ENCODE assay signal across 7 cellular contexts in the genomic region with DNA sequence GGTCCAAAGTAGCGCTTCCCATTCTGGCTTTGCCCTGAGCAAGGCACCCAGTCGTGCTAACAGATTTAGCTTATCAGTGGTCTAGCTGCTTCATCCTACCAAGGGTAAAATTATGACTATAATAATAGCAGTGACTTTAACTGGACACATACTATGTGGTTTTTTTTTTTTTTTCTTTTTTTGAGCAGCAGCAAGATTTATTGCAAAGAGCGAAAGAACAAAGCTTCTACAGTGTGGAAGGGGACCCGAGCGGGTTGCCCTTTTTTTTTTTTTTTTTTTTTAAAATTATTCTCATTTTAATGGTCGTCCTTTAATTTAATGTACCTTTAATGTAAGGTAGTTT. TPM values are rescaled to one million over a fixed set of nuclear protein-coding genes. Genes with fewer than 3 reads are reported as not detected.
DNase-seq lines count a peak whose midpoint lies in the region; ATAC-seq and TF ChIP-seq lines count a peak whose summit lies in the region.

No MANE protein-coding gene starts in this region.

- ATAC-seq in GM21717 (IDR thresholded peaks at IDR 0.05; ENCODE audit: unreplicated experiment) (no peak), HG03108 (IDR thresholded peaks at IDR 0.05; ENCODE audit: unreplicated experiment) (no peak)

- peak overlapping the region; percentile 99 for H3K4me3 Mint-ChIP-seq in activated CD4-positive, alpha-beta memory T cell treated with anti-CD3 and anti-CD28 coated beads for 36 hours

- TF ChIP-seq POLR2A in spleen (IDR thresholded peaks at IDR 0.05): no peak

- CTCF ChIA-PET in HEK293 (lab: Yijun Ruan, JAX): interaction anchor here (0.6 to 1.1 kb wide), 4 partner anchors 13 to 156 kb away, joined by 3 read pairs; no protein-coding TSS in a partner anchor
- CTCF ChIA-PET in activated CD4-positive, alpha-beta memory T cell treated with anti-CD3 and anti-CD28 coated beads for 36 hours (lab: Charles Lee): interaction anchor here (0.6 to 2.0 kb wide), 4 partner anchors 17 to 134 kb away, joined by 3 to 14 read pairs (median 6); a partner anchor contains a TSS

- H3K4me1 Mint-ChIP-seq in activated CD4-positive, alpha-beta memory T cell treated with anti-CD3 and anti-CD28 coated beads for 36 hours (ENCODE audit: low read depth): peaks cover 38% of the 10 kb centered on the region

- H3K4me3 ChIP-seq in HEK293 (ENCODE audit: low read depth, low read length) (peak overlapping the region; percentile 85), iPS DF 6.9 (ENCODE audit: low read length) (peak overlapping the region; percentile 89), spleen (peak overlapping the region; percentile 63 to 82 (median 74))

- H3K4me1 ChIP-seq in HEK293 (ENCODE audit: control insufficient read depth, insufficient read depth, low read length): no peaks in the 10 kb centered on the region
- no peaks in the 10 kb centered on the region for H3K4me1 ChIP-seq in iPS DF 6.9 (ENCODE audit: control insufficient read depth, insufficient read depth, low read length)
- H3K4me1 ChIP-seq in spleen: peaks cover 4 to 61% (median 35%) of the 10 kb centered on the region in 6 donors

- peaks cover 28% of the 10 kb centered on the region for H3K36me3 Mint-ChIP-seq in activated CD4-positive, alpha-beta memory T cell treated with anti-CD3 and anti-CD28 coated beads for 36 hours

- no CpG with 5 or more reads among the region's 6 CpGs for WGBS in iPS DF 6.9 (ENCODE audit: insufficient coverage, insufficient read length)
- WGBS in spleen, 5 donors: 5 to 13% (median 11%) methylated on average over 6 of the region's 6 CpGs

- intact Hi-C loops in activated CD4-positive, alpha-beta memory T cell treated with anti-CD3 and anti-CD28 coated beads for 36 hours (cut with micrococcal nuclease): loop anchor here (1.0 to 10.0 kb wide), 9 partner anchors 12 to 1812 kb away; a partner anchor contains a TSS
- intact Hi-C loops in spleen (cut with DNase I; ENCODE audit: low total_unique reads): no loop called here

- POLR2A ChIA-PET in HEK293 (lab: Yijun Ruan, JAX): interaction anchor here (0.6 to 2.1 kb wide), 14 partner anchors 9 to 1858 kb away, joined by 3 to 22 read pairs (median 4); a partner anchor contains a TSS
- POLR2A ChIA-PET in activated CD4-positive, alpha-beta memory T cell treated with anti-CD3 and anti-CD28 coated beads for 36 hours (lab: Charles Lee): interaction anchor here (0.6 to 2.1 kb wide), 13 partner anchors 8 to 1345 kb away, joined by 3 to 14 read pairs (median 4); a partner anchor contains a TSS

- no peak for DNase-seq in activated CD4-positive, alpha-beta memory T cell treated with anti-CD3 and anti-CD28 coated beads for 36 hours
- DNase-seq in iPS DF 6.9 (ENCODE audit: low read depth, low spot score) (no peak), spleen (no peak), SKM-1 treated with dmso at 0.1 percent for 144 hours (lab: John Stamatoyannopoulos, UW; ENCODE audit: unreplicated experiment) (no peak)

- TF ChIP-seq CTCF in HEK293 (tag by site-specific recombination; IDR thresholded peaks at IDR 0.05): no peak
- no peak for TF ChIP-seq CTCF in spleen (IDR thresholded peaks at IDR 0.05 in 8 of 11, conservative IDR thresholded peaks at IDR 0.05 in 3 of 11)

- H3K9me3 ChIP-seq in HEK293 (ENCODE audit: control insufficient read depth, insufficient read depth, low read depth, low read length) (no peaks in the 10 kb centered on the region), iPS DF 6.9 (ENCODE audit: control insufficient read depth, insufficient read depth, low read length) (no peaks in the 10 kb centered on the region), spleen (no peaks in the 10 kb centered on the region)

- H3K36me3 ChIP-seq in HEK293 (ENCODE audit: control insufficient read depth in 2 of 2, insufficient read depth in 1 of 2, low read length in 2 of 2) (peaks cover 8 to 9% of the 10 kb centered on the region in 2 experiments), iPS DF 6.9 (ENCODE audit: control insufficient read depth, insufficient read depth, low read length) (no peaks in the 10 kb centered on the region; the same call in 1 of the 2 replicates), spleen (peaks cover 0 to 23% (median 3%) of the 10 kb centered on the region in 6 donors)

- no peaks in the 10 kb centered on the region for H3K9me3 Mint-ChIP-seq in activated CD4-positive, alpha-beta memory T cell treated with anti-CD3 and anti-CD28 coated beads for 36 hours

- H3K27ac ChIP-seq in HEK293 (ENCODE audit: extremely low read depth, low read depth, low read length): peak overlapping the region; percentile 81
- no peak overlapping the region for H3K27ac ChIP-seq in iPS DF 6.9 (ENCODE audit: low read length)
- H3K27ac ChIP-seq in spleen: peak overlapping the region; percentile 75 to 95 (median 90)

- H3K27me3 ChIP-seq in iPS DF 6.9 (ENCODE audit: control insufficient read depth, insufficient read depth, low read length): no peaks in the 10 kb centered on the region
- no peaks in the 10 kb centered on the region for H3K27me3 ChIP-seq in spleen (replicated peaks in 1 of 7)

- no peaks in the 10 kb centered on the region for H3K27me3 Mint-ChIP-seq in activated CD4-positive, alpha-beta memory T cell treated with anti-CD3 and anti-CD28 coated beads for 36 hours

- H3K27ac Mint-ChIP-seq in activated CD4-positive, alpha-beta memory T cell treated with anti-CD3 and anti-CD28 coated beads for 36 hours: peak overlapping the region; percentile 99

TF ChIP-seq in HEK293, 187 proteins besides CTCF, POLR2A, EP300 and RAD21 (continues in another document):
- TF ChIP-seq, protein P1, sequence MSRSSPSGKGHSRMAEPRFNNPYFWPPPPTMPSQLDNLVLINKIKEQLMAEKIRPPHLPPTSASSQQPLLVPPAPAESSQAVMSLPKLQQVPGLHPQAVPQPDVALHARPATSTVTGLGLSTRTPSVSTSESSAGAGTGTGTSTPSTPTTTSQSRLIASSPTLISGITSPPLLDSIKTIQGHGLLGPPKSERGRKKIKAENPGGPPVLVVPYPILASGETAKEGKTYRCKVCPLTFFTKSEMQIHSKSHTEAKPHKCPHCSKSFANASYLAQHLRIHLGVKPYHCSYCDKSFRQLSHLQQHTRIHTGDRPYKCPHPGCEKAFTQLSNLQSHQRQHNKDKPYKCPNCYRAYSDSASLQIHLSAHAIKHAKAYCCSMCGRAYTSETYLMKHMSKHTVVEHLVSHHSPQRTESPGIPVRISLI (tag by site-specific recombination; IDR thresholded peaks at IDR 0.05): peak; percentile 98
- TF ChIP-seq ZEB2 (tag by site-specific recombination; IDR thresholded peaks at IDR 0.05) (peak; percentile 13; the same call in 1 of the 2 replicates), ZNF302 (tag by site-specific recombination; IDR thresholded peaks at IDR 0.05; ENCODE audit: low read depth) (no peak), HOXD13 (CRISPR knock-in tag; IDR thresholded peaks at IDR 0.05; ENCODE audit: borderline replicate concordance) (no peak), ZNF76 (tag by site-specific recombination; IDR thresholded peaks at IDR 0.05; ENCODE audit: borderline replicate concordance, low read depth) (no peak; the same call in 1 of the 2 replicates), ZBTB17 (tag by site-specific recombination; IDR thresholded peaks at IDR 0.05) (peak; percentile 6; the same call in 1 of the 2 replicates), ZNF658 (tag by site-specific recombination; IDR thresholded peaks at IDR 0.05) (no peak), ZNF335 (tag by site-specific recombination; conservative IDR thresholded peaks at IDR 0.05) (peak; percentile 75), MZF1 (tag by site-specific recombination; IDR thresholded peaks at IDR 0.05; ENCODE audit: borderline replicate concordance) (no peak), ZNF146 (tag by site-specific recombination; IDR thresholded peaks at IDR 0.05) (no peak), ZNF48 (tag by site-specific recombination; IDR thresholded peaks at IDR 0.05) (no peak), ZNF785 (tag by site-specific recombination; IDR thresholded peaks at IDR 0.05) (no peak), ZNF549 (tag by site-specific recombination; IDR thresholded peaks at IDR 0.05) (no peak), ZNF133 (tag by site-specific recombination; IDR thresholded peaks at IDR 0.05) (no peak), ZIC2 (tag by site-specific recombination; IDR thresholded peaks at IDR 0.05) (peak; percentile 70; the same call in 1 of the 2 replicates), ZNF23 (tag by site-specific recombination; IDR thresholded peaks at IDR 0.05; ENCODE audit: borderline replicate concordance) (no peak), OVOL3 (tag by site-specific recombination; IDR thresholded peaks at IDR 0.05) (0 out of 2 replicates have a peak, but pooled peaks have one; percentile 11), ZNF610 (tag by site-specific recombination; IDR thresholded peaks at IDR 0.05; ENCODE audit: borderline replicate concordance) (no peak)
- TF ChIP-seq, protein P2, sequence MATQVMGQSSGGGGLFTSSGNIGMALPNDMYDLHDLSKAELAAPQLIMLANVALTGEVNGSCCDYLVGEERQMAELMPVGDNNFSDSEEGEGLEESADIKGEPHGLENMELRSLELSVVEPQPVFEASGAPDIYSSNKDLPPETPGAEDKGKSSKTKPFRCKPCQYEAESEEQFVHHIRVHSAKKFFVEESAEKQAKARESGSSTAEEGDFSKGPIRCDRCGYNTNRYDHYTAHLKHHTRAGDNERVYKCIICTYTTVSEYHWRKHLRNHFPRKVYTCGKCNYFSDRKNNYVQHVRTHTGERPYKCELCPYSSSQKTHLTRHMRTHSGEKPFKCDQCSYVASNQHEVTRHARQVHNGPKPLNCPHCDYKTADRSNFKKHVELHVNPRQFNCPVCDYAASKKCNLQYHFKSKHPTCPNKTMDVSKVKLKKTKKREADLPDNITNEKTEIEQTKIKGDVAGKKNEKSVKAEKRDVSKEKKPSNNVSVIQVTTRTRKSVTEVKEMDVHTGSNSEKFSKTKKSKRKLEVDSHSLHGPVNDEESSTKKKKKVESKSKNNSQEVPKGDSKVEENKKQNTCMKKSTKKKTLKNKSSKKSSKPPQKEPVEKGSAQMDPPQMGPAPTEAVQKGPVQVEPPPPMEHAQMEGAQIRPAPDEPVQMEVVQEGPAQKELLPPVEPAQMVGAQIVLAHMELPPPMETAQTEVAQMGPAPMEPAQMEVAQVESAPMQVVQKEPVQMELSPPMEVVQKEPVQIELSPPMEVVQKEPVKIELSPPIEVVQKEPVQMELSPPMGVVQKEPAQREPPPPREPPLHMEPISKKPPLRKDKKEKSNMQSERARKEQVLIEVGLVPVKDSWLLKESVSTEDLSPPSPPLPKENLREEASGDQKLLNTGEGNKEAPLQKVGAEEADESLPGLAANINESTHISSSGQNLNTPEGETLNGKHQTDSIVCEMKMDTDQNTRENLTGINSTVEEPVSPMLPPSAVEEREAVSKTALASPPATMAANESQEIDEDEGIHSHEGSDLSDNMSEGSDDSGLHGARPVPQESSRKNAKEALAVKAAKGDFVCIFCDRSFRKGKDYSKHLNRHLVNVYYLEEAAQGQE (tag by site-specific recombination; IDR thresholded peaks at IDR 0.05): peak; percentile 36; the same call in 1 of the 2 replicates

RNA-seq across cellular contexts. Expression of a gene that starts 0.5 kb away (rescaled TPM):
- total RNA-seq in activated CD4-positive, alpha-beta memory T cell treated with anti-CD3 and anti-CD28 coated beads for 36 hours: 10 to 100 TPM; 20.8 to 21.8 TPM
- total RNA-seq in spleen: 10 to 100 TPM; 16.8 to 33.7 (median 20.5) TPM
- polyA plus RNA-seq in spleen: 1 to 10 TPM in 2 of 3 donors, under 1 TPM in 1; 0.83 to 2.0 (median 1.3) TPM
